Comparison of ENCODE assay signal across 8 cellular contexts in the genomic region with DNA sequence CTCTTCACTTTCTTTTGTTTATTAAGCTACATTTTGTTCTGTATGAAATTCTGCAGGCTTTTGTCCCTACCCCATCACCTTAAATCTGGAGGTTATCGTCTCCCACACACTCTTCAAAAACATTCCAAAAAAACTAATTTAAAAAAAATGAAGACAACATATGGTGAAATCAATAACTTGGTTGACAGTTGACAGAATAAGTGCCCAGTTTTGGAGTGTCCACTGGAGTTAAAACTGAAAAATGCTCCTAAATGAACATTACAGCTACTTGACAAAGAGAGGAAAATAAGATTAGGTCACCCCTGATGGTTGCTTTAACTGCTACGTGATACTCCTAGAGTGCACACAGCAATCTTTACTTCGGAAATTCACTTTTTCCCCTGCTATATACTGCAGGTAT. TPM values are rescaled to one million over a fixed set of nuclear protein-coding genes. Genes with fewer than 3 reads are reported as not detected.
DNase-seq lines count a peak whose midpoint lies in the region; ATAC-seq and TF ChIP-seq lines count a peak whose summit lies in the region.

No MANE protein-coding gene starts in this region.

- peak overlapping the region; percentile 90 for H3K4me3 ChIP-seq in Karpas-422 (ENCODE audit: low read length)

- H3K4me1 Mint-ChIP-seq in CD14-positive monocyte (peaks cover 33% of the 10 kb centered on the region), neural crest cell (peaks cover 38% of the 10 kb centered on the region)
- peaks cover 33% of the 10 kb centered on the region for H3K4me1 Mint-ChIP-seq in dendritic cell treated with granulocyte-macrophage colony-stimulating factor and Interleukin-4, amounts not matched to agents 40 ng/mL and 50 ng/mL, for 4 days (ENCODE audit: low read depth)

- no peaks in the 10 kb centered on the region for H4K20me1 ChIP-seq in Karpas-422 (ENCODE audit: insufficient read depth, low read depth, low read length)

- H3K27ac Mint-ChIP-seq in CD14-positive monocyte (no peak overlapping the region), neural crest cell (ENCODE audit: unreplicated experiment) (no peak overlapping the region)
- peak overlapping the region; percentile 80 for H3K27ac Mint-ChIP-seq in dendritic cell treated with granulocyte-macrophage colony-stimulating factor and Interleukin-4, amounts not matched to agents 40 ng/mL and 50 ng/mL, for 4 days

- peak overlapping the region; percentile 88 for H3K4me2 ChIP-seq in Karpas-422 (ENCODE audit: low read depth, low read length, poor library complexity, severe bottlenecking)

- TF ChIP-seq CTCF in CD14-positive monocyte (IDR thresholded peaks at IDR 0.05) (no peak), neural crest cell (conservative IDR thresholded peaks at IDR 0.05) (no peak)

- peaks cover 0 to 4% (median 0%) of the 10 kb centered on the region in 7 donors for H3K9me3 Mint-ChIP-seq in CD14-positive monocyte
- H3K9me3 Mint-ChIP-seq in dendritic cell treated with granulocyte-macrophage colony-stimulating factor and Interleukin-4, amounts not matched to agents 40 ng/mL and 50 ng/mL, for 4 days: no peaks in the 10 kb centered on the region
- no peaks in the 10 kb centered on the region for H3K9me3 Mint-ChIP-seq in neural crest cell

- no peaks in the 10 kb centered on the region for H3K27me3 ChIP-seq in Karpas-422 (ENCODE audit: low read length)

- no peaks in the 10 kb centered on the region for H3K36me3 ChIP-seq in Karpas-422 (ENCODE audit: insufficient read depth, low read length)

- no peak for ATAC-seq in HG03139 (IDR thresholded peaks at IDR 0.05; ENCODE audit: unreplicated experiment)
- ATAC-seq in GM18873 (IDR thresholded peaks at IDR 0.05; ENCODE audit: low FRiP score, unreplicated experiment): no peak

- H3K9me3 ChIP-seq in Karpas-422 (ENCODE audit: low read length): no peaks in the 10 kb centered on the region

- H3K27me3 Mint-ChIP-seq in CD14-positive monocyte (ENCODE audit: low read depth in 3 of 3): peaks cover 38 to 58% (median 39%) of the 10 kb centered on the region in 3 donors
- H3K27me3 Mint-ChIP-seq in dendritic cell treated with granulocyte-macrophage colony-stimulating factor and Interleukin-4, amounts not matched to agents 40 ng/mL and 50 ng/mL, for 4 days: peaks cover 51% of the 10 kb centered on the region
- peaks cover 20% of the 10 kb centered on the region for H3K27me3 Mint-ChIP-seq in neural crest cell (ENCODE audit: low read depth)

- no peaks in the 10 kb centered on the region for H3K9me2 ChIP-seq in Karpas-422 (replicated peaks; ENCODE audit: insufficient read depth, low read length)

- H3K79me2 ChIP-seq in Karpas-422 (ENCODE audit: low read length): peaks cover 36% of the 10 kb centered on the region

- H2AFZ ChIP-seq in Karpas-422 (ENCODE audit: low read length): peak overlapping the region; percentile 32

- peak overlapping the region; percentile 95 for H3K9ac ChIP-seq in Karpas-422 (ENCODE audit: low read length)

- intact Hi-C loops in CD14-positive monocyte (cut with micrococcal nuclease): no loop called here
- intact Hi-C loops in dendritic cell treated with granulocyte-macrophage colony-stimulating factor and Interleukin-4, amounts not matched to agents 40 ng/mL and 50 ng/mL, for 4 days (cut with micrococcal nuclease): loop anchor here (5.0 to 10.0 kb wide), 3 partner anchors 114 to 236 kb away; a partner anchor contains a TSS

- H3K36me3 Mint-ChIP-seq in CD14-positive monocyte (peaks cover 0 to 5% of the 10 kb centered on the region in 2 donors), neural crest cell (ENCODE audit: low read depth) (no peaks in the 10 kb centered on the region)
- H3K36me3 Mint-ChIP-seq in dendritic cell treated with granulocyte-macrophage colony-stimulating factor and Interleukin-4, amounts not matched to agents 40 ng/mL and 50 ng/mL, for 4 days (ENCODE audit: low read depth): no peaks in the 10 kb centered on the region

- peak overlapping the region; percentile 93 for H3K27ac ChIP-seq in Karpas-422 (ENCODE audit: low read length)

- H3K4me3 Mint-ChIP-seq in CD14-positive monocyte: peak overlapping the region; percentile 95 to 100
- H3K4me3 Mint-ChIP-seq in dendritic cell treated with granulocyte-macrophage colony-stimulating factor and Interleukin-4, amounts not matched to agents 40 ng/mL and 50 ng/mL, for 4 days: no peak overlapping the region
- peak overlapping the region; percentile 98 for H3K4me3 Mint-ChIP-seq in neural crest cell

- H3K4me1 ChIP-seq in Karpas-422 (ENCODE audit: low read length): peaks cover 35% of the 10 kb centered on the region

- no peak for DNase-seq in CD14-positive monocyte (ENCODE audit: low spot score)
- peak; percentile 66 for DNase-seq in Karpas-422
- no peak for DNase-seq in neural crest cell (ENCODE audit: low read depth, low spot score)
- DNase-seq in NCI-H1694 treated with DMSO at 0.1 percent for 48 hours (lab: John Stamatoyannopoulos, UW): no peak
- no peak for DNase-seq in ecto neural progenitor cell (ENCODE audit: low spot score)

RNA-seq across cellular contexts. Expression of a gene that starts 0.6 kb away (rescaled TPM):
- polyA plus RNA-seq in CD14-positive monocyte: not detected
- 44.6 and 70.4 TPM in 2 replicates for total RNA-seq in Karpas-422 (2014; rRNA removed; shearing (Covaris generic); ENCODE audit: low replicate concordance)
- total RNA-seq in neural crest cell: 13.0 and 21.2 TPM in 2 replicates
